ENCODE assay signal across 34 cellular contexts in genomic region chr14:50423529-50423928, GRCh38.
"Had no signal": no experiment of that assay in that cellular context is flagged by ENCODE, and none has a peak within 500 bp of the region (broad histone marks: within the 10 kb centered on the region; RNA-seq: fewer than 3 reads in every experiment).

No MANE protein-coding gene starts in this region.

- H3K4me1 ChIP-seq: adrenal gland, ascending aorta, body of pancreas, breast epithelium had no signal

- H3K9me3 ChIP-seq: adrenal gland, ascending aorta, body of pancreas, breast epithelium had no signal

- H3K4me3 ChIP-seq: adrenal gland, ascending aorta, body of pancreas, breast epithelium, cardiac muscle cell had no signal

- H3K36me3 ChIP-seq: breast epithelium had no signal

- FAIRE-seq: astrocyte, bronchial epithelial cell had no signal

- DNase-seq: activated effector memory CD4-positive, alpha-beta T cell treated with anti-CD3 and anti-CD28 coated beads, Interleukin-2, amount 50 U/mL, for 16 hours; activated effector memory CD4-positive, alpha-beta T cell treated with Interleukin-2 at 50 U/mL for 16 hours; activated gamma-delta T cell; activated gamma-delta T cell treated with Interleukin-2 at 50 U/mL for 16 hours; activated naive CD4-positive, alpha-beta T cell; activated naive CD4-positive, alpha-beta T cell treated with anti-CD3 and anti-CD28 coated beads for 36 hours; activated naive CD4-positive, alpha-beta T cell treated with anti-CD3 and anti-CD28 coated beads, Interleukin-2, amount 10 ng/mL, durations not matched to agents 7 days and 5 days; activated naive CD4-positive, alpha-beta T cell treated with anti-CD3 and anti-CD28 coated beads, Interleukin-2, amount 50 U/mL, for 16 hours; activated naive CD4-positive, alpha-beta T cell treated with Interleukin-2 at 50 U/mL for 16 hours; activated naive CD8-positive, alpha-beta T cell treated with anti-CD3 and anti-CD28 coated beads for 36 hours; activated naive CD8-positive, alpha-beta T cell treated with anti-CD3 and anti-CD28 coated beads, Interleukin-2, amount 10 ng/mL, durations not matched to agents 7 days and 5 days; activated naive CD8-positive, alpha-beta T cell treated with anti-CD3 and anti-CD28 coated beads, Interleukin-2, amount 50 U/mL, for 24 hours; activated T-cell treated with anti-CD3 and anti-CD28 coated beads, Interleukin-2, amount 50 U/mL, for 1 hour; activated T-cell treated with anti-CD3 and anti-CD28 coated beads, Interleukin-2, amount 50 U/mL, for 24 hours; activated T-cell treated with anti-CD3 and anti-CD28 coated beads, Interleukin-2, amount 50 U/mL, for 4 hours; activated T-cell treated with anti-CD3 and anti-CD28 coated beads, Interleukin-2, amount 50 U/mL, for 48 hours; activated T-cell treated with anti-CD3 and anti-CD28 coated beads, Interleukin-2, amount 50 U/mL, for 72 hours; adrenal gland; amniotic stem cell; amygdala; anterior cingulate cortex; aorta; body of pancreas; brain microvascular endothelial cell; caudate nucleus; central memory CD4-positive, alpha-beta T cell; cerebellar nuclear complex had no signal

- H3K27ac ChIP-seq: adrenal gland, ascending aorta, body of pancreas, brain microvascular endothelial cell, breast epithelium, cardiac muscle cell had no signal

- H3K27me3 ChIP-seq: adrenal gland, ascending aorta, body of pancreas, brain microvascular endothelial cell, breast epithelium, cardiac muscle cell had no signal

- ATAC-seq: activated naive CD4-positive, alpha-beta T cell treated with anti-CD3 and anti-CD28 coated beads, Interleukin-2, amount 50 U/mL, for 72 hours; activated naive CD8-positive, alpha-beta T cell treated with anti-CD3 and anti-CD28 coated beads, Interleukin-2, amount 50 U/mL, for 24 hours; activated T-cell treated with anti-CD3 and anti-CD28 coated beads, Interleukin-2, amount 50 U/mL, for 4 hours; activated T-cell treated with anti-CD3 and anti-CD28 coated beads, Interleukin-2, amount 50 U/mL, for 72 hours; activated T-helper 17 cell treated with anti-CD3 and anti-CD28 coated beads, Interleukin-2, amount 50 U/mL, for 72 hours; body of pancreas had no signal
